In genomic region chr2:239250216-239251071, GRCh38 we compare ENCODE assay signal across 1 cellular context.
TF ChIP-seq lines count a peak whose summit lies in the region.

No MANE protein-coding gene starts in this region.

TF ChIP-seq in HepG2, 621 proteins besides CTCF, POLR2A, EP300 and RAD21 (continued from another document):
- TF ChIP-seq ZNF687 (CRISPR knock-in tag; IDR thresholded peaks at IDR 0.05), result peak; percentile 20; the same call in 1 of the 2 replicates
- peak; percentile 28; the same call in 1 of the 2 replicates for TF ChIP-seq HES4 (CRISPR knock-in tag; IDR thresholded peaks at IDR 0.05; ENCODE audit: borderline replicate concordance)
